8 cellular contexts compared by ENCODE assay signal in the genomic region with DNA sequence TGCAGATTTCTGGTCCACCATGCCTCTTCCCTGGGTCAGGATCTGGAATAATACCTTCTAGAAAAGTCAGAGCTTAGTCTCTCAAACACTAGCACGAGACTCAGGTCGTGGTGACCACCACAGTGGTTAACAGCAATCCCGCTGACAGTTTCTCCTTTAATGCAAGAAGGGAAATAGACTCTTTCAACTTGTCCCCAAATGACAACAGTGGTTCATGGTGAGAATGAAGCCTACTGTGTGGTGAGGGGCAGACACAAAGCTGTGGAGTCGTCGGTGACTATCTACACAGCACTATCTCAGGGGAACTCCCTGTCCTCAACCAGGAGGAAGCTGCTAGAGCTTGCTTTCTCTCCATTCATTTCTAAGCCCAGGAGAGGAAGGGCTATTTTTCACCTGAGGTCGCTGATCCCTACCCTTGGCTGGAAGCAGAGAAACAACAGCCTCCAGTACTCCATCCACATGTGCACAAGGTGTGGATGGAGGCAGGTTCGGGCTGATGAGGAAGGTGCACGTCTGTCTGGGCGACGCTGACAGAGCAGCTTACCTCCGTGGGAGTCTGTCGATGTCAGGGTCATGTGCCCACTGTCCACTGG.
DNase-seq lines count a peak whose midpoint lies in the region; ATAC-seq and TF ChIP-seq lines count a peak whose summit lies in the region.

No MANE protein-coding gene starts in this region.

- in situ Hi-C loops in GM13976 (cut with MboI; ENCODE audit: low sequenced_read_pairs, unreplicated experiment) = no loop called here

- H3K27ac ChIP-seq in lung (ENCODE audit: low read depth in 1 of 2, low read length in 1 of 2) = peak overlapping the region; percentile 34 to 75

- H3K36me3 ChIP-seq in lung (ENCODE audit: control insufficient read depth in 2 of 2, insufficient read depth in 2 of 2, low read length in 2 of 2) = peaks cover 0 to 2% of the 10 kb centered on the region in 2 donors

- no peaks in the 10 kb centered on the region for H3K27me3 ChIP-seq in lung (ENCODE audit: control insufficient read depth, insufficient read depth)

- 79 to 84% methylated on average over 12 of the region's 12 CpGs for WGBS in lung, 2 donors

- ATAC-seq in GM21360 (IDR thresholded peaks at IDR 0.05; ENCODE audit: unreplicated experiment) (peak; percentile 36), HG03469 (IDR thresholded peaks at IDR 0.05; ENCODE audit: unreplicated experiment) (peak; percentile 40), lung (ENCODE audit: insufficient read depth, low FRiP score) (no peak)

- TF ChIP-seq CTCF in GM13976 (IDR thresholded peaks at IDR 0.05; ENCODE audit: borderline replicate concordance, control extremely low read depth, extremely low read depth, insufficient read depth, missing control alignments) (no peak), lung (IDR thresholded peaks at IDR 0.05; ENCODE audit: control extremely low read depth, extremely low read depth) (no peak)

- DNase-seq in GM13976 (ENCODE audit: low spot score) (peak; percentile 71), lung (ENCODE audit: low spot score) (no peak), medulla oblongata (ENCODE audit: extremely low spot score) (no peak), UCSD-AML1 (lab: John Stamatoyannopoulos, UW; ENCODE audit: unreplicated experiment) (no peak), NCI-H2171 (lab: John Stamatoyannopoulos, UW) (no peak)
- DNase-seq in effector CD8-positive, alpha-beta T cell (lab: John Stamatoyannopoulos, UW) = no peak

- no peak overlapping the region for H3K4me3 ChIP-seq in lung

- peaks cover 0 to under 1% of the 10 kb centered on the region in 2 donors for H3K9me3 ChIP-seq in lung (ENCODE audit: control insufficient read depth in 2 of 2, insufficient read depth in 1 of 2, low read length in 1 of 2)

- H3K4me1 ChIP-seq in lung (ENCODE audit: control insufficient read depth in 2 of 2, insufficient read depth in 2 of 2, low read length in 2 of 2) = peaks cover 32 to 46% of the 10 kb centered on the region in 2 donors
